In the genomic region with DNA sequence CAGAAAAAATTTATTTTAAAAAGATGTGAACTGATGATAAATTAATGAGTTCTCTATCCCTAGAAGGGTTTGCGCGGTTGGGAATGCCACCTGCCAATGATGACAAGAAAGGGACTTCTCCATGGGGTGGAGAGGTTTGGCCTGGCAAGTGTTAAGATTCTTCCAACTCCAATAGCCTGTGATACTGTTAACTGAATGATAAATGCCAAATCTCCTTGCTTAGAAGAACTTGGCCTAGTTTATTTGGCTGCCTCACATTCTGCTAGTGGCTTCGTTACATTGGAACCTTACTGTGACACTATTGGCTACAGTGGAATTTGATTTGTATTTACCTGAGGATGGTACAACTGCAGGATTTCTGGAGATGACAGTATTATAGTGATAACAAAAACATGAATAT, we compare ENCODE assay signal across 13 cellular contexts.
A peak's percentile ranks its signal among the peaks of the same experiment; 100 is the strongest.
DNase-seq lines count a peak whose midpoint lies in the region; ATAC-seq lines count a peak whose summit lies in the region.
"Had no signal": no experiment of that assay in that cellular context is flagged by ENCODE, and none has a peak within 500 bp of the region (broad histone marks: within the 10 kb centered on the region; RNA-seq: fewer than 3 reads in every experiment).

No MANE protein-coding gene starts in this region.

- DNase-seq in Right ventricle myocardium superior (no peak), Right ventricle myocardium inferior (ENCODE audit: missing footprints) (no peak), G401 (ENCODE audit: low spot score) (peak; percentile 19), left ventricle myocardium superior (no peak), DMS79 (lab: John Stamatoyannopoulos, UW) (no peak)
- DNase-seq: CD4-positive, CD25-positive, alpha-beta regulatory T cell; CD8-positive, alpha-beta T cell; DMS 273 treated with DMSO at 0.1 percent for 48 hours; DMS79 treated with DMSO at 0.1 percent for 48 hours; GM23248; H7; HCEC 1CT had no signal

- in situ Hi-C loops in G401 (cut with HindIII; ENCODE audit: low sequenced_read_pairs), result no loop called here

- intact Hi-C loops in Right ventricle myocardium superior (cut with DNase I) (no loop called here), Right ventricle myocardium inferior (cut with DNase I) (no loop called here), left ventricle myocardium superior (cut with micrococcal nuclease) (no loop called here)

- peak; percentile 51 for ATAC-seq in Right ventricle myocardium superior (ENCODE audit: poor library complexity)
- ATAC-seq in Right ventricle myocardium inferior, result no peak
- ATAC-seq in left ventricle myocardium superior, result peak; percentile 27
- no peak for ATAC-seq in GM21576 (IDR thresholded peaks at IDR 0.05; ENCODE audit: unreplicated experiment)
- ATAC-seq: CD8-positive, alpha-beta T cell had no signal

Comparison
In these comparisons a context has a peak if more than half of its experiments do, and no peak if none do; other contexts are left out.
1. ATAC-seq: peak in Right ventricle myocardium superior (single experiment) and left ventricle myocardium superior (single experiment); none in Right ventricle myocardium inferior (single experiment) and GM21576 (single experiment).